Comparison of ENCODE assay signal across 1 cellular context in the genomic region with DNA sequence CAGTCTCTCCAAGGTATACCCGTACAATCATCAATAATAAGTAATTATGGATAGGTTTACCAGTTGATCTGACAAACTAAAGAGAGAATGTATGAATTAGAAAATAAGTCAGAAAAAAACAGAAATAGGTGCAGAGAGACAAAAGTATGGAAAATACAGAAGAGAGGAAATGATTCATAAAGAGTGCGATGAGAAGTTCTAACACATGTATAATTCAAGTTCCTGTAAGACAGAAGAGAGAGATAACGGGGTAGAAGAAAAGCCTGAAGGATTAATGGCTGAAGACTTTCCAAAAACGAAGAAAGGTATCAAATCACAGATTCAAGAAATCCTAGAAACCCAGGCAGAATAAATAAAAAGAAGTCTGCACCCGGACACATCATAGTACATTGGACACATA.
TF ChIP-seq lines count a peak whose summit lies in the region.

No MANE protein-coding gene starts in this region.

TF ChIP-seq in endothelial cell of umbilical vein, 7 proteins besides CTCF, POLR2A, EP300 and RAD21 (continued from another document):
- TF ChIP-seq FOS (IDR thresholded peaks at IDR 0.05; ENCODE audit: borderline replicate concordance, insufficient read depth, low read length) (peak; percentile 58), GATA2 (IDR thresholded peaks at IDR 0.05; ENCODE audit: insufficient read depth, insufficient read length, low read depth, low read length) (peak; percentile 31), JUN (IDR thresholded peaks at IDR 0.05; ENCODE audit: borderline replicate concordance, insufficient read depth, insufficient read length, low read depth) (peak; percentile 36), MYC (IDR thresholded peaks at IDR 0.05; ENCODE audit: low read depth, low read length) (no peak)
- TF ChIP-seq, protein P1, sequence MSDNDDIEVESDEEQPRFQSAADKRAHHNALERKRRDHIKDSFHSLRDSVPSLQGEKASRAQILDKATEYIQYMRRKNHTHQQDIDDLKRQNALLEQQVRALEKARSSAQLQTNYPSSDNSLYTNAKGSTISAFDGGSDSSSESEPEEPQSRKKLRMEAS (IDR thresholded peaks at IDR 0.05; ENCODE audit: insufficient read depth, insufficient read length): no peak
